In the genomic region with DNA sequence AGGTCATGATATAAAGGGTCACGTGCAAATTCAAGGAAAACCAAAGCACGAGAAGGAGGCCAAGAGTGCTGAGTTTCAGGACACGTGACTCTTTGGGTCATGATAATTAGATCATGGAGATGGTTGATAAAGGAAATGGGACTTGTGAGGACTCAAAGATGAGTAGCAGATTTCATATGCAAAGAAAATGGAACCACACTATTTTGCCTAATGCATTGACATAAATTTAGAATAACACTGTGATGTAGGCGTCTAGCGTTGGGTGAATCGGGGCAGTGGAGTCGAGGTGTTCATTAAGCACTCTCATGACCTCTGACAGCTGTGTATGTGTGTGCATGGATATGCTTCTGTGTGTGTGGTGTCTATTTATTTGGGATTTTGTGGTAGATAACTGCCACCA, we compare ENCODE assay signal across 31 cellular contexts.
"Had no signal": no experiment of that assay in that cellular context is flagged by ENCODE, and none has a peak within 500 bp of the region (broad histone marks: within the 10 kb centered on the region; RNA-seq: fewer than 3 reads in every experiment).

No MANE protein-coding gene starts in this region.

- ATAC-seq: left colon; left lung; lower lobe of right lung; naive thymus-derived CD8-positive, alpha-beta T cell; pancreas; right cardiac atrium; stimulated activated effector memory CD8-positive, alpha-beta T cell treated with anti-CD3 and anti-CD28 coated beads, Interleukin-12 subunit alpha, Interleukin-12 subunit beta, amount 100 ng/mL, for 72 hours; upper lobe of right lung had no signal

- FAIRE-seq: islet of Langerhans, kidney, pancreas, small intestine had no signal

- H3K9me3 Mint-ChIP-seq: nephron, neural crest cell had no signal

- H3K4me3 ChIP-seq: left lung, lower lobe of right lung, pancreas, prostate gland, sigmoid colon, spleen, suprapubic skin, thoracic aorta, tibial artery, upper lobe of right lung, uterus had no signal

- H3K4me3 Mint-ChIP-seq: immature natural killer cell; naive thymus-derived CD8-positive, alpha-beta T cell; nephron; neural crest cell; stimulated activated effector memory CD8-positive, alpha-beta T cell treated with anti-CD3 and anti-CD28 coated beads, Interleukin-12 subunit alpha, Interleukin-12 subunit beta, amount 100 ng/mL, for 72 hours; stimulated activated naive CD8-positive, alpha-beta T cell treated with anti-CD3 and anti-CD28 coated beads, Interleukin-15, Interleukin-2, amounts not matched to agents 100 ng/mL and 50 ng/mL, for 24 hours had no signal

- DNase-seq: hypothalamus; immature natural killer cell; kidney; left colon; left lung; lower lobe of right lung; mammary epithelial cell; mesenchymal stem cell; naive thymus-derived CD8-positive, alpha-beta T cell; nucleus accumbens; pancreas; posterior cingulate gyrus; retina; right cardiac atrium; sigmoid colon; small intestine; spleen; stimulated activated CD4-positive, alpha-beta T cell treated with anti-CD3 and anti-CD28 coated beads, Interleukin-4, amount 100 ng/mL, for 24 hours; stimulated activated naive CD4-positive, alpha-beta T cell; tibial artery; trophoblast cell; upper lobe of right lung; uterus had no signal

- H3K27ac ChIP-seq: left lung, lower lobe of right lung, pancreas, prostate gland, sigmoid colon, spleen, suprapubic skin, thoracic aorta, tibial artery, upper lobe of right lung, uterus had no signal

- H3K36me3 ChIP-seq: left lung, lower lobe of right lung, pancreas, prostate gland, sigmoid colon, spleen, suprapubic skin, thoracic aorta, tibial artery, upper lobe of right lung, uterus had no signal

- H3K36me3 Mint-ChIP-seq: immature natural killer cell; naive thymus-derived CD8-positive, alpha-beta T cell; stimulated activated effector memory CD8-positive, alpha-beta T cell treated with anti-CD3 and anti-CD28 coated beads, Interleukin-12 subunit alpha, Interleukin-12 subunit beta, amount 100 ng/mL, for 72 hours had no signal

- H3K27me3 ChIP-seq: left lung, pancreas, sigmoid colon, spleen, suprapubic skin, tibial artery, upper lobe of right lung, uterus had no signal

- H3K9me3 ChIP-seq: left lung, lower lobe of right lung, pancreas, prostate gland, sigmoid colon, spleen, suprapubic skin, thoracic aorta, tibial artery, upper lobe of right lung, uterus had no signal

- H3K4me1 ChIP-seq: left lung, lower lobe of right lung, prostate gland, sigmoid colon, suprapubic skin, tibial artery, upper lobe of right lung, uterus had no signal

- H3K27me3 Mint-ChIP-seq: naive thymus-derived CD8-positive, alpha-beta T cell; stimulated activated naive CD8-positive, alpha-beta T cell treated with anti-CD3 and anti-CD28 coated beads, Interleukin-15, Interleukin-2, amounts not matched to agents 100 ng/mL and 50 ng/mL, for 24 hours had no signal

- H3K27ac Mint-ChIP-seq: immature natural killer cell; naive thymus-derived CD8-positive, alpha-beta T cell; nephron; stimulated activated effector memory CD8-positive, alpha-beta T cell treated with anti-CD3 and anti-CD28 coated beads, Interleukin-12 subunit alpha, Interleukin-12 subunit beta, amount 100 ng/mL, for 72 hours; stimulated activated naive CD8-positive, alpha-beta T cell treated with anti-CD3 and anti-CD28 coated beads, Interleukin-15, Interleukin-2, amounts not matched to agents 100 ng/mL and 50 ng/mL, for 24 hours had no signal

- H3K4me1 Mint-ChIP-seq: immature natural killer cell; naive thymus-derived CD8-positive, alpha-beta T cell; nephron; neural crest cell; stimulated activated effector memory CD8-positive, alpha-beta T cell treated with anti-CD3 and anti-CD28 coated beads, Interleukin-12 subunit alpha, Interleukin-12 subunit beta, amount 100 ng/mL, for 72 hours had no signal
